ENCODE assay signal across 1 cellular context in the genomic region with DNA sequence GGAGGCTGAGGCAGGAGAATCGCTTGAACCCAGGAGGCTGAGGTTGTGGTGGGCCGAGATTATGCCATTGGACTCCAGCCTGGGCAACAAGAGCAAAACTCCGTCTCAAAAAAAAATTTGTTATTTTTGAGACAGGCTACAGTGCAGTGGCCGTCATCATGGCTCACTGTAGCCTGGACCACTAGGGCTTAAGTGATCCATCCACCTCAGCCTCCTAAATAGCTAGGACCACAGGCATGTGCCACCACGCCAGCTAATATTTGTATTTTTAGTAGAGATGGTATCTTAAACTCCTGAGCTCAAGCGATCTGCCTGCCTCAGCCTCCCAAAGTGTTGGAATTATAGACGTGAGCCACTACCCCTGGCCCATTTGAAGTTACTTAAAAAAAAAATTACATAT.
TF ChIP-seq lines count a peak whose summit lies in the region.

No MANE protein-coding gene starts in this region.

TF ChIP-seq in GM23338, 12 proteins besides CTCF, POLR2A, EP300 and RAD21:
- TF ChIP-seq EZH2 (IDR thresholded peaks at IDR 0.05; ENCODE audit: low read depth, unreplicated experiment) (no peak), JUNB (IDR thresholded peaks at IDR 0.05; ENCODE audit: unreplicated experiment) (no peak), POLR2AphosphoS5 (IDR thresholded peaks at IDR 0.05; ENCODE audit: low read depth) (no peak), ZNF331 (CRISPR knock-in tag; IDR thresholded peaks at IDR 0.05; ENCODE audit: low read depth) (no peak), CREB1 (CRISPR knock-in tag; IDR thresholded peaks at IDR 0.05; ENCODE audit: low read depth) (no peak), ZNF114 (CRISPR knock-in tag; IDR thresholded peaks at IDR 0.05) (no peak), EZH2phosphoT487 (IDR thresholded peaks at IDR 0.05; ENCODE audit: unreplicated experiment) (no peak), STAT1 (IDR thresholded peaks at IDR 0.05; ENCODE audit: unreplicated experiment) (no peak), NANOG (IDR thresholded peaks at IDR 0.05; ENCODE audit: borderline replicate concordance) (no peak)
- TF ChIP-seq, protein P1, sequence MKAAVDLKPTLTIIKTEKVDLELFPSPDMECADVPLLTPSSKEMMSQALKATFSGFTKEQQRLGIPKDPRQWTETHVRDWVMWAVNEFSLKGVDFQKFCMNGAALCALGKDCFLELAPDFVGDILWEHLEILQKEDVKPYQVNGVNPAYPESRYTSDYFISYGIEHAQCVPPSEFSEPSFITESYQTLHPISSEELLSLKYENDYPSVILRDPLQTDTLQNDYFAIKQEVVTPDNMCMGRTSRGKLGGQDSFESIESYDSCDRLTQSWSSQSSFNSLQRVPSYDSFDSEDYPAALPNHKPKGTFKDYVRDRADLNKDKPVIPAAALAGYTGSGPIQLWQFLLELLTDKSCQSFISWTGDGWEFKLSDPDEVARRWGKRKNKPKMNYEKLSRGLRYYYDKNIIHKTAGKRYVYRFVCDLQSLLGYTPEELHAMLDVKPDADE (IDR thresholded peaks at IDR 0.05), result no peak
- TF ChIP-seq, protein P2, sequence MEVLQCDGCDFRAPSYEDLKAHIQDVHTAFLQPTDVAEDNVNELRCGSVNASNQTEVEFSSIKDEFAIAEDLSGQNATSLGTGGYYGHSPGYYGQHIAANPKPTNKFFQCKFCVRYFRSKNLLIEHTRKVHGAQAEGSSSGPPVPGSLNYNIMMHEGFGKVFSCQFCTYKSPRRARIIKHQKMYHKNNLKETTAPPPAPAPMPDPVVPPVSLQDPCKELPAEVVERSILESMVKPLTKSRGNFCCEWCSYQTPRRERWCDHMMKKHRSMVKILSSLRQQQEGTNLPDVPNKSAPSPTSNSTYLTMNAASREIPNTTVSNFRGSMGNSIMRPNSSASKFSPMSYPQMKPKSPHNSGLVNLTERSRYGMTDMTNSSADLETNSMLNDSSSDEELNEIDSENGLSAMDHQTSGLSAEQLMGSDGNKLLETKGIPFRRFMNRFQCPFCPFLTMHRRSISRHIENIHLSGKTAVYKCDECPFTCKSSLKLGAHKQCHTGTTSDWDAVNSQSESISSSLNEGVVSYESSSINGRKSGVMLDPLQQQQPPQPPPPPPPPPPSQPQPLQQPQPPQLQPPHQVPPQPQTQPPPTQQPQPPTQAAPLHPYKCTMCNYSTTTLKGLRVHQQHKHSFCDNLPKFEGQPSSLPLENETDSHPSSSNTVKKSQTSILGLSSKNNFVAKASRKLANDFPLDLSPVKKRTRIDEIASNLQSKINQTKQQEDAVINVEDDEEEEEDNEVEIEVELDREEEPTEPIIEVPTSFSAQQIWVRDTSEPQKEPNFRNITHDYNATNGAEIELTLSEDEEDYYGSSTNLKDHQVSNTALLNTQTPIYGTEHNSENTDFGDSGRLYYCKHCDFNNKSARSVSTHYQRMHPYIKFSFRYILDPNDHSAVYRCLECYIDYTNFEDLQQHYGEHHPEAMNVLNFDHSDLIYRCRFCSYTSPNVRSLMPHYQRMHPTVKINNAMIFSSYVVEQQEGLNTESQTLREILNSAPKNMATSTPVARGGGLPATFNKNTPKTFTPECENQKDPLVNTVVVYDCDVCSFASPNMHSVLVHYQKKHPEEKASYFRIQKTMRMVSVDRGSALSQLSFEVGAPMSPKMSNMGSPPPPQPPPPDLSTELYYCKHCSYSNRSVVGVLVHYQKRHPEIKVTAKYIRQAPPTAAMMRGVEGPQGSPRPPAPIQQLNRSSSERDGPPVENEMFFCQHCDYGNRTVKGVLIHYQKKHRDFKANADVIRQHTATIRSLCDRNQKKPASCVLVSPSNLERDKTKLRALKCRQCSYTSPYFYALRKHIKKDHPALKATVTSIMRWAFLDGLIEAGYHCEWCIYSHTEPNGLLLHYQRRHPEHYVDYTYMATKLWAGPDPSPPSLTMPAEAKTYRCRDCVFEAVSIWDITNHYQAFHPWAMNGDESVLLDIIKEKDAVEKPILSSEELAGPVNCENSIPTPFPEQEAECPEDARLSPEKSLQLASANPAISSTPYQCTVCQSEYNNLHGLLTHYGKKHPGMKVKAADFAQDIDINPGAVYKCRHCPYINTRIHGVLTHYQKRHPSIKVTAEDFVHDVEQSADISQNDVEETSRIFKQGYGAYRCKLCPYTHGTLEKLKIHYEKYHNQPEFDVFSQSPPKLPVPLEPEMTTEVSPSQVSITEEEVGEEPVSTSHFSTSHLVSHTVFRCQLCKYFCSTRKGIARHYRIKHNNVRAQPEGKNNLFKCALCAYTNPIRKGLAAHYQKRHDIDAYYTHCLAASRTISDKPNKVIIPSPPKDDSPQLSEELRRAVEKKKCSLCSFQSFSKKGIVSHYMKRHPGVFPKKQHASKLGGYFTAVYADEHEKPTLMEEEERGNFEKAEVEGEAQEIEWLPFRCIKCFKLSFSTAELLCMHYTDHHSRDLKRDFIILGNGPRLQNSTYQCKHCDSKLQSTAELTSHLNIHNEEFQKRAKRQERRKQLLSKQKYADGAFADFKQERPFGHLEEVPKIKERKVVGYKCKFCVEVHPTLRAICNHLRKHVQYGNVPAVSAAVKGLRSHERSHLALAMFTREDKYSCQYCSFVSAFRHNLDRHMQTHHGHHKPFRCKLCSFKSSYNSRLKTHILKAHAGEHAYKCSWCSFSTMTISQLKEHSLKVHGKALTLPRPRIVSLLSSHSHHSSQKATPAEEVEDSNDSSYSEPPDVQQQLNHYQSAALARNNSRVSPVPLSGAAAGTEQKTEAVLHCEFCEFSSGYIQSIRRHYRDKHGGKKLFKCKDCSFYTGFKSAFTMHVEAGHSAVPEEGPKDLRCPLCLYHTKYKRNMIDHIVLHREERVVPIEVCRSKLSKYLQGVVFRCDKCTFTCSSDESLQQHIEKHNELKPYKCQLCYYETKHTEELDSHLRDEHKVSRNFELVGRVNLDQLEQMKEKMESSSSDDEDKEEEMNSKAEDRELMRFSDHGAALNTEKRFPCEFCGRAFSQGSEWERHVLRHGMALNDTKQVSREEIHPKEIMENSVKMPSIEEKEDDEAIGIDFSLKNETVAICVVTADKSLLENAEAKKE (CRISPR knock-in tag; IDR thresholded peaks at IDR 0.05), result no peak
- TF ChIP-seq, protein P3, sequence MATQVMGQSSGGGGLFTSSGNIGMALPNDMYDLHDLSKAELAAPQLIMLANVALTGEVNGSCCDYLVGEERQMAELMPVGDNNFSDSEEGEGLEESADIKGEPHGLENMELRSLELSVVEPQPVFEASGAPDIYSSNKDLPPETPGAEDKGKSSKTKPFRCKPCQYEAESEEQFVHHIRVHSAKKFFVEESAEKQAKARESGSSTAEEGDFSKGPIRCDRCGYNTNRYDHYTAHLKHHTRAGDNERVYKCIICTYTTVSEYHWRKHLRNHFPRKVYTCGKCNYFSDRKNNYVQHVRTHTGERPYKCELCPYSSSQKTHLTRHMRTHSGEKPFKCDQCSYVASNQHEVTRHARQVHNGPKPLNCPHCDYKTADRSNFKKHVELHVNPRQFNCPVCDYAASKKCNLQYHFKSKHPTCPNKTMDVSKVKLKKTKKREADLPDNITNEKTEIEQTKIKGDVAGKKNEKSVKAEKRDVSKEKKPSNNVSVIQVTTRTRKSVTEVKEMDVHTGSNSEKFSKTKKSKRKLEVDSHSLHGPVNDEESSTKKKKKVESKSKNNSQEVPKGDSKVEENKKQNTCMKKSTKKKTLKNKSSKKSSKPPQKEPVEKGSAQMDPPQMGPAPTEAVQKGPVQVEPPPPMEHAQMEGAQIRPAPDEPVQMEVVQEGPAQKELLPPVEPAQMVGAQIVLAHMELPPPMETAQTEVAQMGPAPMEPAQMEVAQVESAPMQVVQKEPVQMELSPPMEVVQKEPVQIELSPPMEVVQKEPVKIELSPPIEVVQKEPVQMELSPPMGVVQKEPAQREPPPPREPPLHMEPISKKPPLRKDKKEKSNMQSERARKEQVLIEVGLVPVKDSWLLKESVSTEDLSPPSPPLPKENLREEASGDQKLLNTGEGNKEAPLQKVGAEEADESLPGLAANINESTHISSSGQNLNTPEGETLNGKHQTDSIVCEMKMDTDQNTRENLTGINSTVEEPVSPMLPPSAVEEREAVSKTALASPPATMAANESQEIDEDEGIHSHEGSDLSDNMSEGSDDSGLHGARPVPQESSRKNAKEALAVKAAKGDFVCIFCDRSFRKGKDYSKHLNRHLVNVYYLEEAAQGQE (IDR thresholded peaks at IDR 0.05; ENCODE audit: unreplicated experiment), result no peak
